Comparison of ENCODE assay signal across 1 cellular context in genomic region chr3:77373619-77374018, GRCh38.
TF ChIP-seq lines count a peak whose summit lies in the region.

No MANE protein-coding gene starts in this region.

TF ChIP-seq in GM23338, 12 proteins besides CTCF, POLR2A, EP300 and RAD21 (continued from another document):
- TF ChIP-seq ETS1 (IDR thresholded peaks at IDR 0.05) (no peak), EZH2phosphoT487 (IDR thresholded peaks at IDR 0.05; ENCODE audit: unreplicated experiment) (no peak), POLR2AphosphoS5 (IDR thresholded peaks at IDR 0.05; ENCODE audit: low read depth) (no peak), JUNB (IDR thresholded peaks at IDR 0.05; ENCODE audit: unreplicated experiment) (no peak), NANOG (IDR thresholded peaks at IDR 0.05; ENCODE audit: borderline replicate concordance) (no peak), CREB1 (CRISPR knock-in tag; IDR thresholded peaks at IDR 0.05; ENCODE audit: low read depth) (no peak), REST (IDR thresholded peaks at IDR 0.05; ENCODE audit: unreplicated experiment) (no peak), ZNF331 (CRISPR knock-in tag; IDR thresholded peaks at IDR 0.05; ENCODE audit: low read depth) (no peak), STAT1 (IDR thresholded peaks at IDR 0.05; ENCODE audit: unreplicated experiment) (no peak)
TF ChIP-seq in GM23338: peak in this region for 0.
